ENCODE assay signal across 8 cellular contexts in genomic region chr9:86282077-86282978, GRCh38. TPM values are rescaled to one million over a fixed set of nuclear protein-coding genes. Genes with fewer than 3 reads are reported as not detected.
DNase-seq lines count a peak whose midpoint lies in the region; ATAC-seq and TF ChIP-seq lines count a peak whose summit lies in the region.

Gene ISCA1, minus strand, starts transcription at chr9:86282538. Its CDS starts 80 bp downstream, at chr9:86282458.

- H3K9ac ChIP-seq in parathyroid adenoma: peak within 1 kb of the TSS; percentile 19

- DNase-seq in NCI-H128 (lab: John Stamatoyannopoulos, UW; ENCODE audit: unreplicated experiment) (peak; percentile 88), SW 1271 (lab: John Stamatoyannopoulos, UW) (peak; percentile 79 to 89), Right ventricle myocardium inferior (ENCODE audit: missing footprints) (peak; percentile 99), tibial artery (peak; percentile 98)
- DNase-seq in activated naive CD8-positive, alpha-beta T cell treated with anti-CD3 and anti-CD28 coated beads, Interleukin-2, amount 50 U/mL, for 16 hours (ENCODE audit: low read depth, low spot score): peak; percentile 97

- H3K27ac ChIP-seq in parathyroid adenoma (peak within 1 kb of the TSS; percentile 88), tibial artery (peak within 1 kb of the TSS; percentile 95 to 96)

- ATAC-seq in HG02759 (IDR thresholded peaks at IDR 0.05; ENCODE audit: unreplicated experiment) (peak; percentile 84), Right ventricle myocardium inferior (peak; percentile 97)

- no peaks in the 10 kb centered on the region for H3K27me3 ChIP-seq in parathyroid adenoma (ENCODE audit: control insufficient read depth, insufficient read depth, low read length)
- no peaks in the 10 kb centered on the region for H3K27me3 ChIP-seq in tibial artery

- TF ChIP-seq CTCF in GM12875 (IDR thresholded peaks at IDR 0.05; ENCODE audit: borderline replicate concordance, insufficient read depth, low read depth, low read length) (no peak), parathyroid adenoma (IDR thresholded peaks at IDR 0.05) (no peak), tibial artery (IDR thresholded peaks at IDR 0.05) (no peak)

- H3K79me2 ChIP-seq in parathyroid adenoma: peaks cover 9% of the 10 kb centered on the region

- peak within 1 kb of the TSS; percentile 89 for H3K4me3 ChIP-seq in GM12875 (ENCODE audit: low read depth, low read length)
- H3K4me3 ChIP-seq in parathyroid adenoma (ENCODE audit: low read depth, low read length): peak within 1 kb of the TSS; percentile 90
- H3K4me3 ChIP-seq in tibial artery: peak within 1 kb of the TSS; percentile 81 to 85

- H3K36me3 ChIP-seq in parathyroid adenoma (ENCODE audit: control insufficient read depth, insufficient read depth, low read length) (no peaks in the 10 kb centered on the region), tibial artery (peaks cover 0 to 4% (median 0%) of the 10 kb centered on the region in 3 donors)

- intact Hi-C loops in Right ventricle myocardium inferior (cut with DNase I) (loop anchor here (10.0 kb wide), 1 partner anchor 78 kb away; no protein-coding TSS in a partner anchor), tibial artery (cut with DNase I; ENCODE audit: low total_unique reads) (loop anchor here (5.0 to 10.0 kb wide), 2 partner anchors 70 to 338 kb away; partner anchors contain the start of genes NAA35 and TUT7)

- H3K4me2 ChIP-seq in parathyroid adenoma (ENCODE audit: low read length): peak within 1 kb of the TSS; percentile 85

- H3K4me1 ChIP-seq in parathyroid adenoma (no peaks in the 10 kb centered on the region), tibial artery (peaks cover 0 to 36% (median 23%) of the 10 kb centered on the region in 4 donors)

- no peaks in the 10 kb centered on the region for H3K9me3 ChIP-seq in parathyroid adenoma (ENCODE audit: control insufficient read depth, low read length)
- no peaks in the 10 kb centered on the region for H3K9me3 ChIP-seq in tibial artery

- H2AFZ ChIP-seq in parathyroid adenoma: peak within 1 kb of the TSS; percentile 97

RNA-seq across cellular contexts. Expression of gene ISCA1, which starts in this region (rescaled TPM):
- total RNA-seq in Right ventricle myocardium inferior: 66.5 TPM

Comparison
In these comparisons a context has a peak if more than half of its experiments do, and no peak if none do; other contexts are left out.
1. Peak in every context shown above with its lines: DNase-seq, ATAC-seq, H3K4me3 ChIP-seq and H3K27ac ChIP-seq.